In genomic region chr18:49802623-49803022, GRCh38 we compare ENCODE assay signal across 1 cellular context.
TF ChIP-seq lines count a peak whose summit lies in the region.

No MANE protein-coding gene starts in this region.

TF ChIP-seq in HepG2, 621 proteins besides CTCF, POLR2A, EP300 and RAD21 (continued from another document):
- TF ChIP-seq ZSCAN12 (CRISPR knock-in tag; IDR thresholded peaks at IDR 0.05), result no peak
- TF ChIP-seq ZSCAN30 (CRISPR knock-in tag; IDR thresholded peaks at IDR 0.05), result no peak
- TF ChIP-seq PHF20 (CRISPR knock-in tag; IDR thresholded peaks at IDR 0.05), result no peak
- no peak for TF ChIP-seq GATAD2A (CRISPR knock-in tag; IDR thresholded peaks at IDR 0.05)
- TF ChIP-seq ARNT2 (CRISPR knock-in tag; IDR thresholded peaks at IDR 0.05; ENCODE audit: low read depth), result no peak
- no peak for TF ChIP-seq ZBTB38 (CRISPR knock-in tag; IDR thresholded peaks at IDR 0.05)
- TF ChIP-seq KDM6A (CRISPR knock-in tag; IDR thresholded peaks at IDR 0.05; ENCODE audit: low read depth), result no peak
- no peak for TF ChIP-seq ZBED4 (CRISPR knock-in tag; IDR thresholded peaks at IDR 0.05; ENCODE audit: borderline replicate concordance)
- TF ChIP-seq E2F1 (CRISPR knock-in tag; IDR thresholded peaks at IDR 0.05), result no peak
